Comparison of ENCODE assay signal across 8 cellular contexts in genomic region chr14:68285421-68286179, GRCh38.
A peak's percentile ranks its signal among the peaks of the same experiment; 100 is the strongest.
DNase-seq lines count a peak whose midpoint lies in the region; ATAC-seq and TF ChIP-seq lines count a peak whose summit lies in the region.

No MANE protein-coding gene starts in this region.

- no peak overlapping the region for H3K4me3 ChIP-seq in MG63

- no peaks in the 10 kb centered on the region for H3K9me3 Mint-ChIP-seq in stimulated activated naive CD8-positive, alpha-beta T cell treated with anti-CD3 and anti-CD28 coated beads, Interleukin-15, amount 100 ng/mL, for 72 hours
- no peaks in the 10 kb centered on the region for H3K9me3 Mint-ChIP-seq in osteocyte (ENCODE audit: unreplicated experiment)

- no peaks in the 10 kb centered on the region for H3K36me3 Mint-ChIP-seq in osteocyte (ENCODE audit: unreplicated experiment)

- H3K4me3 Mint-ChIP-seq in stimulated activated naive CD8-positive, alpha-beta T cell treated with anti-CD3 and anti-CD28 coated beads, Interleukin-15, amount 100 ng/mL, for 72 hours = peak overlapping the region; percentile 58 to 72
- H3K4me3 Mint-ChIP-seq in osteocyte (ENCODE audit: unreplicated experiment) = no peak overlapping the region

- peak overlapping the region; percentile 74 to 85 for H3K27ac Mint-ChIP-seq in stimulated activated naive CD8-positive, alpha-beta T cell treated with anti-CD3 and anti-CD28 coated beads, Interleukin-15, amount 100 ng/mL, for 72 hours
- no peak overlapping the region for H3K27ac Mint-ChIP-seq in osteocyte (ENCODE audit: unreplicated experiment)

- no peaks in the 10 kb centered on the region for H3K27me3 Mint-ChIP-seq in stimulated activated naive CD8-positive, alpha-beta T cell treated with anti-CD3 and anti-CD28 coated beads, Interleukin-15, amount 100 ng/mL, for 72 hours
- no peaks in the 10 kb centered on the region for H3K27me3 Mint-ChIP-seq in osteocyte (ENCODE audit: unreplicated experiment)

- H3K9me3 ChIP-seq in MG63 = no peaks in the 10 kb centered on the region

- intact Hi-C loops in left colon (cut with DNase I, micrococcal nuclease) = no loop called here

- no peaks in the 10 kb centered on the region for H3K27me3 ChIP-seq in MG63

- no peaks in the 10 kb centered on the region for H3K36me3 ChIP-seq in MG63

- H3K4me1 Mint-ChIP-seq in stimulated activated naive CD8-positive, alpha-beta T cell treated with anti-CD3 and anti-CD28 coated beads, Interleukin-15, amount 100 ng/mL, for 72 hours = peaks cover 81% of the 10 kb centered on the region
- H3K4me1 Mint-ChIP-seq in osteocyte (ENCODE audit: unreplicated experiment) = no peaks in the 10 kb centered on the region

- peak; percentile 36 for DNase-seq in activated CD4-positive, alpha-beta T cell treated with anti-CD3 and anti-CD28 coated beads, Interleukin-2, amount 50 U/mL, for 1 hour
- DNase-seq in left colon (no peak), MG63 (no peak), NCI-H748 treated with DMSO at 0.1 percent for 48 hours (lab: John Stamatoyannopoulos, UW) (no peak), osteocyte (ENCODE audit: extremely low spot score, unreplicated experiment) (no peak)
- peak; percentile 74 to 85 for DNase-seq in stimulated activated naive CD8-positive, alpha-beta T cell treated with anti-CD3 and anti-CD28 coated beads, Interleukin-15, amount 100 ng/mL, for 72 hours

- TF ChIP-seq CTCF in osteocyte (IDR thresholded peaks at IDR 0.05) = no peak

- ATAC-seq in HG03045 (IDR thresholded peaks at IDR 0.05; ENCODE audit: unreplicated experiment) = peak; percentile 33
- peak; percentile 50 for ATAC-seq in left colon
- peak; percentile 79 for ATAC-seq in stimulated activated naive CD8-positive, alpha-beta T cell treated with anti-CD3 and anti-CD28 coated beads, Interleukin-15, amount 100 ng/mL, for 72 hours
- no peak for ATAC-seq in HG02973 (IDR thresholded peaks at IDR 0.05; ENCODE audit: unreplicated experiment)

Comparison
In these comparisons a context has a peak if more than half of its experiments do, and no peak if none do; other contexts are left out.
1. DNase-seq: peak in activated CD4-positive, alpha-beta T cell treated with anti-CD3 and anti-CD28 coated beads, Interleukin-2, amount 50 U/mL, for 1 hour (single experiment) and stimulated activated naive CD8-positive, alpha-beta T cell treated with anti-CD3 and anti-CD28 coated beads, Interleukin-15, amount 100 ng/mL, for 72 hours (2 of 2); none in left colon (0 of 2), MG63 (single experiment), NCI-H748 treated with DMSO at 0.1 percent for 48 hours (single experiment) and osteocyte (single experiment).